Comparison of ENCODE assay signal across 28 cellular contexts in genomic region chr11:69327741-69328191, GRCh38. TPM values are rescaled to one million over a fixed set of nuclear protein-coding genes. Genes with fewer than 3 reads are reported as not detected.
DNase-seq lines count a peak whose midpoint lies in the region; ATAC-seq, FAIRE-seq and TF ChIP-seq lines count a peak whose summit lies in the region.
"Had no signal": no experiment of that assay in that cellular context is flagged by ENCODE, and none has a peak within 500 bp of the region (broad histone marks: within the 10 kb centered on the region; RNA-seq: fewer than 3 reads in every experiment).

No MANE protein-coding gene starts in this region.

- H4K8ac ChIP-seq in mesendoderm (ENCODE audit: low read depth, low read length): no peak overlapping the region

- no peak overlapping the region for H3K18ac ChIP-seq in mesendoderm (ENCODE audit: low read length)

- H3K4ac ChIP-seq in mesendoderm (ENCODE audit: low read depth, low read length): no peak overlapping the region

- no peak for TF ChIP-seq CTCF in K562 (IDR thresholded peaks at IDR 0.05 in 2 of 3, conservative IDR thresholded peaks at IDR 0.05 in 1 of 3; ENCODE audit: insufficient read depth in 2 of 3, low read depth in 1 of 3, low read length in 3 of 3)
- TF ChIP-seq CTCF in upper lobe of right lung (IDR thresholded peaks at IDR 0.05): no peak
- no peak for TF ChIP-seq CTCF in GM10248 (IDR thresholded peaks at IDR 0.05; ENCODE audit: control extremely low read depth, extremely low read depth, low read depth, missing control alignments)

- TF ChIP-seq POLR2A in K562 (conservative IDR thresholded peaks at IDR 0.05): no peak

- H3K27me3 ChIP-seq in K562 (ENCODE audit: control insufficient read depth in 2 of 2, insufficient read depth in 2 of 2, low read length in 2 of 2) (no peaks in the 10 kb centered on the region; a peak in 1 of 5 replicates), mesendoderm (ENCODE audit: insufficient read depth, low read length, poor library complexity) (no peaks in the 10 kb centered on the region), upper lobe of right lung (no peaks in the 10 kb centered on the region)
- H3K27me3 ChIP-seq: gastroesophageal sphincter, Peyer's patch, transverse colon had no signal

- FAIRE-seq in K562 (lab: Jason Lieb, UNC): no peak
- FAIRE-seq: astrocyte, HTR-8/SVneo had no signal

- TF ChIP-seq EP300 in K562 (IDR thresholded peaks at IDR 0.05; ENCODE audit: low read length): no peak

- H3K4me3 Mint-ChIP-seq in activated naive CD8-positive, alpha-beta T cell treated with anti-CD3 and anti-CD28 coated beads, Interleukin-2, amount 10 ng/mL, durations not matched to agents 7 days and 5 days: no peak overlapping the region
- H3K4me3 Mint-ChIP-seq in activated naive CD8-positive, alpha-beta T cell treated with anti-CD3 and anti-CD28 coated beads for 36 hours: no peak overlapping the region
- no peak overlapping the region for H3K4me3 Mint-ChIP-seq in activated naive CD4-positive, alpha-beta T cell treated with anti-CD3 and anti-CD28 coated beads for 36 hours
- H3K4me3 Mint-ChIP-seq: activated T-cell treated with anti-CD3 and anti-CD28 coated beads, Interleukin-2, amount 50 U/mL, for 72 hours; immature natural killer cell; memory B cell had no signal

- no peak overlapping the region for H4K5ac ChIP-seq in mesendoderm (ENCODE audit: low read length)

- 58% methylated on average over 6 of the region's 6 CpGs for WGBS in K562 (ENCODE audit: insufficient coverage, low coverage, missing lambda C conversion rate)
- no CpG with 5 or more reads among the region's 6 CpGs for WGBS in mesendoderm (ENCODE audit: extremely low coverage, insufficient coverage, low lambda C conversion rate)

- TF ChIP-seq RAD21 in K562 (CRISPR knock-in tag; conservative IDR thresholded peaks at IDR 0.05 in 1 of 2, IDR thresholded peaks at IDR 0.05 in 1 of 2): no peak

- H3K79me1 ChIP-seq in mesendoderm (ENCODE audit: low read length): no peaks in the 10 kb centered on the region

- no peaks in the 10 kb centered on the region for H3K9me1 ChIP-seq in K562 (ENCODE audit: control insufficient read depth, insufficient read depth, low read length)

- H3K27me3 Mint-ChIP-seq in activated naive CD8-positive, alpha-beta T cell treated with anti-CD3 and anti-CD28 coated beads, Interleukin-2, amount 10 ng/mL, durations not matched to agents 7 days and 5 days: peaks cover 10% of the 10 kb centered on the region
- H3K27me3 Mint-ChIP-seq in activated naive CD8-positive, alpha-beta T cell treated with anti-CD3 and anti-CD28 coated beads for 36 hours: no peaks in the 10 kb centered on the region
- no peaks in the 10 kb centered on the region for H3K27me3 Mint-ChIP-seq in activated naive CD4-positive, alpha-beta T cell treated with anti-CD3 and anti-CD28 coated beads for 36 hours (ENCODE audit: low read depth)
- H3K27me3 Mint-ChIP-seq: memory B cell had no signal

- in situ Hi-C loops in K562 (cut with MboI): no loop called here

- H3K36me3 Mint-ChIP-seq in activated naive CD8-positive, alpha-beta T cell treated with anti-CD3 and anti-CD28 coated beads, Interleukin-2, amount 10 ng/mL, durations not matched to agents 7 days and 5 days: no peaks in the 10 kb centered on the region
- H3K36me3 Mint-ChIP-seq in activated naive CD8-positive, alpha-beta T cell treated with anti-CD3 and anti-CD28 coated beads for 36 hours: no peaks in the 10 kb centered on the region
- H3K36me3 Mint-ChIP-seq in activated naive CD4-positive, alpha-beta T cell treated with anti-CD3 and anti-CD28 coated beads for 36 hours (ENCODE audit: low read depth): no peaks in the 10 kb centered on the region
- H3K36me3 Mint-ChIP-seq: activated naive CD4-positive, alpha-beta T cell treated with anti-CD3 and anti-CD28 coated beads, Interleukin-2, amount 50 U/mL, for 72 hours had no signal

- H4K20me1 ChIP-seq in K562 (replicated peaks; ENCODE audit: control insufficient read depth, insufficient read depth, low read length): no peaks in the 10 kb centered on the region

- H3K4me3 ChIP-seq in K562: no peak overlapping the region
- H3K4me3 ChIP-seq in mesendoderm (ENCODE audit: low read length): no peak overlapping the region
- H3K4me3 ChIP-seq in upper lobe of right lung: no peak overlapping the region
- H3K4me3 ChIP-seq: gastroesophageal sphincter, HAP-1, Peyer's patch, smooth muscle cell, transverse colon had no signal

- intact Hi-C loops in K562 (cut with micrococcal nuclease) (no loop called here), upper lobe of right lung (cut with DNase I) (no loop called here)
- intact Hi-C loops in activated naive CD4-positive, alpha-beta T cell treated with anti-CD3 and anti-CD28 coated beads for 36 hours (cut with micrococcal nuclease): no loop called here

- H2AFZ ChIP-seq in K562 (ENCODE audit: low read depth, low read length): no peak overlapping the region

- no TSS peak for BruUV-seq in K562 (replicated peaks; lab: Mats Ljungman, UMichigan)

- ATAC-seq in activated naive CD8-positive, alpha-beta T cell treated with anti-CD3 and anti-CD28 coated beads, Interleukin-2, amount 10 ng/mL, durations not matched to agents 7 days and 5 days (ENCODE audit: low read depth): no peak
- ATAC-seq in K562: no peak
- ATAC-seq in upper lobe of right lung: no peak
- ATAC-seq: activated naive CD4-positive, alpha-beta T cell treated with anti-CD3 and anti-CD28 coated beads, Interleukin-2, amount 50 U/mL, for 72 hours; activated T-cell treated with anti-CD3 and anti-CD28 coated beads, Interleukin-2, amount 50 U/mL, for 72 hours; gastroesophageal sphincter had no signal

- peak overlapping the region; percentile 80 for H3K23ac ChIP-seq in mesendoderm (ENCODE audit: low read length)

- no peak overlapping the region for H3K4me2 ChIP-seq in K562 (ENCODE audit: insufficient read depth, low read length)
- H3K4me2 ChIP-seq in mesendoderm (ENCODE audit: low read length): no peak overlapping the region
- H3K4me2 ChIP-seq: smooth muscle cell had no signal

- H3K9me3 ChIP-seq in K562 (replicated peaks; ENCODE audit: control insufficient read depth, insufficient read depth, low read depth, low read length) (no peaks in the 10 kb centered on the region), upper lobe of right lung (no peaks in the 10 kb centered on the region)
- H3K9me3 ChIP-seq: gastroesophageal sphincter, HAP-1, Peyer's patch, transverse colon had no signal

- H3K79me2 ChIP-seq in K562 (ENCODE audit: control insufficient read depth, insufficient read depth, low read length) (peaks cover 25% of the 10 kb centered on the region; the same call in 2 of the 3 replicates), mesendoderm (ENCODE audit: control insufficient read depth, insufficient read depth, low read length) (no peaks in the 10 kb centered on the region)

- H2BK120ac ChIP-seq in mesendoderm (ENCODE audit: low read depth, low read length): no peak overlapping the region

- CTCF ChIA-PET in K562 (lab: Yijun Ruan, JAX; ENCODE audit: low intra/inter-chr PET ratio): no interaction called here
- CTCF ChIA-PET in activated naive CD4-positive, alpha-beta T cell treated with anti-CD3 and anti-CD28 coated beads for 36 hours (lab: Charles Lee): no interaction called here
- CTCF ChIA-PET in GM10248 (lab: Yijun Ruan, JAX): interaction anchor here (0.8 to 1.0 kb wide), 2 partner anchors 28 to 35 kb away, joined by 3 read pairs; no protein-coding TSS in a partner anchor

- DNase-seq in activated naive CD8-positive, alpha-beta T cell treated with anti-CD3 and anti-CD28 coated beads, Interleukin-2, amount 10 ng/mL, durations not matched to agents 7 days and 5 days: peak; percentile 5
- no peak for DNase-seq in activated naive CD8-positive, alpha-beta T cell treated with anti-CD3 and anti-CD28 coated beads for 36 hours
- DNase-seq in K562 (ENCODE audit: extremely low read depth in 1 of 4, low spot score in 3 of 4) (no peak), mesendoderm (no peak), upper lobe of right lung (peak; percentile 43), GM10248 (ENCODE audit: extremely low spot score) (no peak)
- DNase-seq in activated naive CD4-positive, alpha-beta T cell treated with anti-CD3 and anti-CD28 coated beads for 36 hours: no peak
- no peak for DNase-seq in stimulated activated CD4-positive, alpha-beta T cell treated with anti-CD3 and anti-CD28 coated beads, Interleukin-1b, Interleukin-23, amount 100 ng/mL, for 48 hours
- DNase-seq: ACHN; activated T-cell treated with anti-CD3 and anti-CD28 coated beads, Interleukin-2, amount 50 U/mL, for 72 hours; central memory CD4-positive, alpha-beta T cell; immature natural killer cell; KG1; MM.1S; NCI-H1417; NCI-H2081; NCI-H2227 treated with DMSO at 0.1 percent for 48 hours; NCI-H526 treated with DMSO at 0.1 percent for 48 hours; SIG-M5; transverse colon had no signal

- no peak overlapping the region for H2BK15ac ChIP-seq in mesendoderm (replicated peaks; ENCODE audit: low read depth)

- no peak overlapping the region for H2BK5ac ChIP-seq in mesendoderm (ENCODE audit: low read length)

- H3K27ac Mint-ChIP-seq in activated naive CD8-positive, alpha-beta T cell treated with anti-CD3 and anti-CD28 coated beads, Interleukin-2, amount 10 ng/mL, durations not matched to agents 7 days and 5 days: no peak overlapping the region
- H3K27ac Mint-ChIP-seq in activated naive CD8-positive, alpha-beta T cell treated with anti-CD3 and anti-CD28 coated beads for 36 hours: no peak overlapping the region
- H3K27ac Mint-ChIP-seq in activated naive CD4-positive, alpha-beta T cell treated with anti-CD3 and anti-CD28 coated beads for 36 hours: no peak overlapping the region
- H3K27ac Mint-ChIP-seq: activated naive CD4-positive, alpha-beta T cell treated with anti-CD3 and anti-CD28 coated beads, Interleukin-2, amount 50 U/mL, for 72 hours; activated T-cell treated with anti-CD3 and anti-CD28 coated beads, Interleukin-2, amount 50 U/mL, for 72 hours; immature natural killer cell; memory B cell had no signal

- H3K4me1 Mint-ChIP-seq in activated naive CD8-positive, alpha-beta T cell treated with anti-CD3 and anti-CD28 coated beads, Interleukin-2, amount 10 ng/mL, durations not matched to agents 7 days and 5 days: no peaks in the 10 kb centered on the region
- H3K4me1 Mint-ChIP-seq in activated naive CD8-positive, alpha-beta T cell treated with anti-CD3 and anti-CD28 coated beads for 36 hours: no peaks in the 10 kb centered on the region
- no peaks in the 10 kb centered on the region for H3K4me1 Mint-ChIP-seq in activated naive CD4-positive, alpha-beta T cell treated with anti-CD3 and anti-CD28 coated beads for 36 hours (ENCODE audit: low read depth)
- H3K4me1 Mint-ChIP-seq: immature natural killer cell, memory B cell had no signal

- H3K27ac ChIP-seq in K562 (ENCODE audit: extremely low read depth, low read depth, low read length) (no peak overlapping the region), mesendoderm (ENCODE audit: low read depth, low read length) (no peak overlapping the region), upper lobe of right lung (no peak overlapping the region)
- H3K27ac ChIP-seq: gastroesophageal sphincter, Peyer's patch, transverse colon had no signal

- H3K36me3 ChIP-seq in K562 (ENCODE audit: control insufficient read depth, insufficient read depth, low read length) (no peaks in the 10 kb centered on the region), mesendoderm (ENCODE audit: control insufficient read depth, insufficient read depth, low read length) (no peaks in the 10 kb centered on the region), upper lobe of right lung (no peaks in the 10 kb centered on the region)
- H3K36me3 ChIP-seq: gastroesophageal sphincter, HAP-1, Peyer's patch, transverse colon had no signal

- POLR2A ChIA-PET in activated naive CD8-positive, alpha-beta T cell treated with anti-CD3 and anti-CD28 coated beads, Interleukin-2, amount 10 ng/mL, durations not matched to agents 7 days and 5 days (lab: Charles Lee): interaction anchor here (0.6 kb wide), 1 partner anchor 707 kb away, joined by 3 read pairs; no protein-coding TSS in a partner anchor
- POLR2A ChIA-PET in K562 (lab: Yijun Ruan, JAX) (interaction anchor here (0.8 kb wide), 2 partner anchors 27 to 167 kb away, joined by 3 to 4 read pairs; no protein-coding TSS in a partner anchor), GM10248 (lab: Yijun Ruan, JAX) (no interaction called here)

- peaks cover 0 to 3% of the 10 kb centered on the region in 2 experiments; a peak in 2 of 5 replicates for H3K4me1 ChIP-seq in K562 (replicated peaks in 1 of 2; ENCODE audit: control insufficient read depth in 2 of 2, insufficient read depth in 2 of 2, low read length in 2 of 2)
- no peaks in the 10 kb centered on the region for H3K4me1 ChIP-seq in mesendoderm (ENCODE audit: control insufficient read depth, low read depth, low read length)
- no peaks in the 10 kb centered on the region for H3K4me1 ChIP-seq in upper lobe of right lung
- H3K4me1 ChIP-seq: gastroesophageal sphincter, HAP-1, Peyer's patch, transverse colon had no signal

- peaks cover 4% of the 10 kb centered on the region for H3K9me3 Mint-ChIP-seq in activated naive CD8-positive, alpha-beta T cell treated with anti-CD3 and anti-CD28 coated beads, Interleukin-2, amount 10 ng/mL, durations not matched to agents 7 days and 5 days
- peaks cover 3% of the 10 kb centered on the region for H3K9me3 Mint-ChIP-seq in activated naive CD8-positive, alpha-beta T cell treated with anti-CD3 and anti-CD28 coated beads for 36 hours
- H3K9me3 Mint-ChIP-seq in activated naive CD4-positive, alpha-beta T cell treated with anti-CD3 and anti-CD28 coated beads for 36 hours: no peaks in the 10 kb centered on the region
- H3K9me3 Mint-ChIP-seq: activated naive CD4-positive, alpha-beta T cell treated with anti-CD3 and anti-CD28 coated beads, Interleukin-2, amount 50 U/mL, for 72 hours; activated T-cell treated with anti-CD3 and anti-CD28 coated beads, Interleukin-2, amount 50 U/mL, for 72 hours; immature natural killer cell; memory B cell had no signal

- H3K9ac ChIP-seq in K562 (ENCODE audit: insufficient read depth in 1 of 2, low read depth in 2 of 2, low read length in 2 of 2): no peak overlapping the region
- no peak overlapping the region for H3K9ac ChIP-seq in mesendoderm (ENCODE audit: low read length)

- H3K56ac ChIP-seq in mesendoderm (ENCODE audit: low read length): no peak overlapping the region

- H2AK5ac ChIP-seq in mesendoderm (ENCODE audit: low read length): no peak overlapping the region

RNA-seq across cellular contexts. Expression of gene MYEOV, which starts 33.8 kb away (rescaled TPM):
- total RNA-seq in activated naive CD8-positive, alpha-beta T cell treated with anti-CD3 and anti-CD28 coated beads, Interleukin-2, amount 10 ng/mL, durations not matched to agents 7 days and 5 days: not detected
- total RNA-seq in activated naive CD8-positive, alpha-beta T cell treated with anti-CD3 and anti-CD28 coated beads for 36 hours: not detected
- 153 and 334 TPM in 2 replicates for total RNA-seq in K562 (2011; cell fraction: chromatin; rRNA removed; ENCODE audit: low replicate concordance)
- 281 and 292 TPM in 2 replicates for total RNA-seq in K562 (2011; cell fraction: nucleolus; rRNA removed)
- total RNA-seq in K562 (2011; cell fraction: nucleoplasm; rRNA removed): 180 and 211 TPM in 2 replicates
- 29.5 and 33.6 TPM in 2 replicates for total RNA-seq in K562 (2014; rRNA removed)
- total RNA-seq in K562 (2014; rRNA removed; fragmentation: Illumina TruSeq; extraction: Trizol): 29.7 and 32.2 TPM in 2 replicates
- total RNA-seq in K562 (2015; rRNA removed; fragmentation: Illumina TruSeq; extraction: Trizol): 26.1 and 28.1 TPM in 2 replicates
- total RNA-seq in K562 (2021): 77.7 and 92.3 TPM in 2 replicates
- 133 TPM in 2 replicates for polyA plus RNA-seq in K562 (2011; rRNA removed)
- polyA plus RNA-seq in K562 (2011; cell fraction: cytosol; rRNA removed): 96.6 and 154 TPM in 2 replicates
- 301 and 457 TPM in 2 replicates for polyA plus RNA-seq in K562 (2011; cell fraction: nucleus; rRNA removed)
- polyA plus RNA-seq in K562 (2012): 69.0 and 89.1 TPM in 2 replicates
- polyA plus RNA-seq in K562 (2014; fragmentation: Illumina TruSeq; extraction: Trizol): 68.2 and 86.9 TPM in 2 replicates
- 10 to 100 TPM; 10.2 to 11.5 TPM for polyA plus RNA-seq in K562 (2014; fragmentation: Nextera tagmentation; extraction: Ambion mirVana)
- polyA plus RNA-seq in K562 (2014; rRNA removed): 80.9 and 87.6 TPM in 2 replicates
- polyA minus RNA-seq in K562 (2011; rRNA and poly(A)+ RNA removed): 48.1 and 73.1 TPM in 2 replicates
- 38.3 and 45.9 TPM in 2 replicates for polyA minus RNA-seq in K562 (2011; cell fraction: cytosol; rRNA and poly(A)+ RNA removed)
- 87.9 and 158 TPM in 2 replicates for polyA minus RNA-seq in K562 (2011; cell fraction: nucleus; rRNA and poly(A)+ RNA removed)
- polyA plus RNA-seq in mesendoderm (2013, experiment 1 of 2): 0.08 TPM
- 0.04 TPM for polyA plus RNA-seq in mesendoderm (2013, experiment 2 of 2)
- 0.23 TPM for total RNA-seq in upper lobe of right lung
- under 1 TPM in 1 of 2 experiments, not detected in 1; 0.35 TPM for total RNA-seq in activated naive CD4-positive, alpha-beta T cell treated with anti-CD3 and anti-CD28 coated beads for 36 hours
- total RNA-seq: activated naive CD4-positive, alpha-beta T cell treated with anti-CD3 and anti-CD28 coated beads, Interleukin-2, amount 50 U/mL, for 72 hours; astrocyte; gastroesophageal sphincter; smooth muscle cell had no signal
- polyA plus RNA-seq: immature natural killer cell had no signal

Comparison
In these comparisons a context has a peak if more than half of its experiments do, and no peak if none do; other contexts are left out.
1. DNase-seq: peak in activated naive CD8-positive, alpha-beta T cell treated with anti-CD3 and anti-CD28 coated beads, Interleukin-2, amount 10 ng/mL, durations not matched to agents 7 days and 5 days (single experiment) and upper lobe of right lung (single experiment); none in activated naive CD8-positive, alpha-beta T cell treated with anti-CD3 and anti-CD28 coated beads for 36 hours (single experiment), K562 (0 of 4), mesendoderm (single experiment), activated naive CD4-positive, alpha-beta T cell treated with anti-CD3 and anti-CD28 coated beads for 36 hours (single experiment), GM10248 (single experiment) and stimulated activated CD4-positive, alpha-beta T cell treated with anti-CD3 and anti-CD28 coated beads, Interleukin-1b, Interleukin-23, amount 100 ng/mL, for 48 hours (single experiment).
2. RNA of gene MYEOV, which starts 33.8 kb away (total RNA-seq): 26.1 to 334 TPM in K562; 0.35 TPM in activated naive CD4-positive, alpha-beta T cell treated with anti-CD3 and anti-CD28 coated beads for 36 hours, 0.23 TPM in upper lobe of right lung (single experiment), not detected in activated naive CD8-positive, alpha-beta T cell treated with anti-CD3 and anti-CD28 coated beads, Interleukin-2, amount 10 ng/mL, durations not matched to agents 7 days and 5 days and not detected in activated naive CD8-positive, alpha-beta T cell treated with anti-CD3 and anti-CD28 coated beads for 36 hours; every median in the first group is over 10 times any median in the second.